Comparison of ENCODE assay signal across 8 cellular contexts in genomic region chr9:121692606-121693505, GRCh38. TPM values are rescaled to one million over a fixed set of nuclear protein-coding genes. Genes with fewer than 3 reads are reported as not detected.
DNase-seq lines count a peak whose midpoint lies in the region; ATAC-seq, FAIRE-seq and TF ChIP-seq lines count a peak whose summit lies in the region.
"Had no signal": no experiment of that assay in that cellular context is flagged by ENCODE, and none has a peak within 500 bp of the region (broad histone marks: within the 10 kb centered on the region; RNA-seq: fewer than 3 reads in every experiment).

No MANE protein-coding gene starts in this region.

- peaks cover 0 to 10% of the 10 kb centered on the region in 2 experiments; a peak in 2 of 4 replicates for H3K79me1 ChIP-seq in IMR-90 (ENCODE audit: low read depth in 1 of 2, low read length in 2 of 2)

- peaks cover 18% of the 10 kb centered on the region for H3K9me1 ChIP-seq in IMR-90 (ENCODE audit: insufficient read depth, low read length)
- H3K9me1 ChIP-seq in K562 (ENCODE audit: control insufficient read depth, insufficient read depth, low read length), result no peaks in the 10 kb centered on the region

- H3K9me3 ChIP-seq in IMR-90 (ENCODE audit: control insufficient read depth, insufficient read depth, low read length), result no peaks in the 10 kb centered on the region
- H3K9me3 ChIP-seq in K562 (replicated peaks; ENCODE audit: control insufficient read depth, insufficient read depth, low read depth, low read length), result no peaks in the 10 kb centered on the region
- H3K9me3 ChIP-seq in upper lobe of right lung, result no peaks in the 10 kb centered on the region

- H3K4me2 ChIP-seq in IMR-90 (ENCODE audit: low read depth, low read length), result no peak overlapping the region
- no peak overlapping the region for H3K4me2 ChIP-seq in K562 (ENCODE audit: insufficient read depth, low read length)

- no peak overlapping the region for H4K91ac ChIP-seq in IMR-90 (ENCODE audit: insufficient read depth, low read depth, low read length)

- DNase-seq in IMR-90, result peak; percentile 52
- DNase-seq in K562 (ENCODE audit: extremely low read depth in 1 of 4, low spot score in 3 of 4), result no peak
- DNase-seq in kidney epithelial cell (ENCODE audit: low read depth), result peak; percentile 60
- no peak for DNase-seq in upper lobe of right lung
- DNase-seq in DMS 273 treated with DMSO at 0.1 percent for 48 hours (lab: John Stamatoyannopoulos, UW), result no peak
- DNase-seq in HUDEP-2 (lab: John Stamatoyannopoulos, UW; ENCODE audit: unreplicated experiment in 76 of 76), result no peak

- no peak overlapping the region for H2BK20ac ChIP-seq in IMR-90 (ENCODE audit: low read depth, low read length)

- H3K23ac ChIP-seq in IMR-90 (ENCODE audit: low read depth, low read length), result 0 out of 2 replicates have a peak overlapping the region, but pooled peaks have one; percentile 9

- no peak overlapping the region for H4K8ac ChIP-seq in IMR-90 (ENCODE audit: low read depth in 2 of 2, low read length in 2 of 2)

- peak overlapping the region; percentile 73 for H2AK9ac ChIP-seq in IMR-90 (replicated peaks; ENCODE audit: low read depth, low read length, poor library complexity)

- ATAC-seq in IMR-90 (ENCODE audit: low read depth) (peak; percentile 87), K562 (no peak), upper lobe of right lung (peak; percentile 79), HG02759 (IDR thresholded peaks at IDR 0.05; ENCODE audit: unreplicated experiment) (no peak)

- H2BK15ac ChIP-seq in IMR-90 (ENCODE audit: low read depth, low read length), result no peak overlapping the region

- 0 out of 2 replicates have a peak overlapping the region, but pooled peaks have one; percentile 17 for H3K4ac ChIP-seq in IMR-90 (ENCODE audit: low read depth, low read length)

- H4K5ac ChIP-seq in IMR-90 (ENCODE audit: low read depth, low read length), result no peak overlapping the region

- H3K27me3 ChIP-seq in IMR-90 (ENCODE audit: control insufficient read depth, insufficient read depth, low read length) (no peaks in the 10 kb centered on the region), K562 (ENCODE audit: control insufficient read depth in 2 of 2, insufficient read depth in 2 of 2, low read length in 2 of 2) (peaks cover 3 to 42% of the 10 kb centered on the region in 2 experiments; a peak in 4 of 5 replicates), kidney epithelial cell (ENCODE audit: control insufficient read depth, insufficient read depth, low read length) (no peaks in the 10 kb centered on the region), upper lobe of right lung (no peaks in the 10 kb centered on the region)

- H3K4me1 ChIP-seq in IMR-90 (ENCODE audit: control insufficient read depth, insufficient read depth, low read length) (peaks cover 14% of the 10 kb centered on the region), K562 (replicated peaks in 1 of 2; ENCODE audit: control insufficient read depth in 2 of 2, insufficient read depth in 2 of 2, low read length in 2 of 2) (no peaks in the 10 kb centered on the region), upper lobe of right lung (peaks cover 19% of the 10 kb centered on the region)

- dilution Hi-C loops in IMR-90 (cut with HindIII; ENCODE audit: low sequenced_read_pairs, unreplicated experiment), result no loop called here

- no peak for FAIRE-seq in K562 (lab: Jason Lieb, UNC)

- no peak overlapping the region for H3K9ac ChIP-seq in IMR-90 (ENCODE audit: low read depth, low read length)
- no peak overlapping the region; a peak in 1 of 4 replicates for H3K9ac ChIP-seq in K562 (ENCODE audit: insufficient read depth in 1 of 2, low read depth in 2 of 2, low read length in 2 of 2)

- 93% methylated on average over 4 of the region's 16 CpGs; no CpG with 5 or more reads in 1 of the 2 experiments for WGBS in IMR-90 (ENCODE audit: extremely low coverage in 2 of 2, insufficient read length in 1 of 2), 2 experiments
- 2% methylated on average over 15 of the region's 16 CpGs for WGBS in K562 (ENCODE audit: insufficient coverage, low coverage, missing lambda C conversion rate)

- POLR2A ChIA-PET in IMR-90 (lab: Charles Lee; ENCODE audit: unreplicated experiment), result interaction anchor here (0.6 kb wide), 1 partner anchor 148 kb away, joined by 3 read pairs; no protein-coding TSS in a partner anchor
- POLR2A ChIA-PET in K562 (lab: Yijun Ruan, JAX), result interaction anchor here (1.2 kb wide), 1 partner anchor 9 kb away, joined by 4 read pairs; no protein-coding TSS in a partner anchor

- CTCF ChIA-PET in IMR-90 (lab: Yijun Ruan, JAX), result interaction anchor here (1.2 kb wide), 1 partner anchor 9 kb away, joined by 3 read pairs; no protein-coding TSS in a partner anchor
- CTCF ChIA-PET in K562 (lab: Yijun Ruan, JAX; ENCODE audit: low intra/inter-chr PET ratio), result no interaction called here

- H2BK120ac ChIP-seq in IMR-90 (ENCODE audit: low read depth, low read length), result no peak overlapping the region

- no peak overlapping the region for H3K56ac ChIP-seq in IMR-90 (ENCODE audit: extremely low read depth, insufficient read depth, low read length)

- H2BK5ac ChIP-seq in IMR-90 (ENCODE audit: low read depth, low read length, poor library complexity, severe bottlenecking), result no peak overlapping the region

- peak overlapping the region; percentile 62; the same call in 1 of the 2 replicates for H2AK5ac ChIP-seq in IMR-90 (ENCODE audit: low read depth, low read length)

- TF ChIP-seq EP300 in K562 (IDR thresholded peaks at IDR 0.05; ENCODE audit: low read length), result no peak

- H3K27ac ChIP-seq in IMR-90 (ENCODE audit: insufficient read depth, low read length) (no peak overlapping the region), K562 (ENCODE audit: extremely low read depth, low read depth, low read length) (no peak overlapping the region), upper lobe of right lung (no peak overlapping the region)
- H3K27ac ChIP-seq: HL-60 had no signal

- H3K18ac ChIP-seq in IMR-90 (ENCODE audit: low read depth, low read length), result no peak overlapping the region

- TF ChIP-seq POLR2A in IMR-90 (IDR thresholded peaks at IDR 0.05; ENCODE audit: low read depth, low read length), result no peak
- no peak for TF ChIP-seq POLR2A in K562 (conservative IDR thresholded peaks at IDR 0.05)

- intact Hi-C loops in IMR-90 (cut with micrococcal nuclease) (no loop called here), K562 (cut with micrococcal nuclease) (loop anchor here (10.0 kb wide), 1 partner anchor 162 kb away; no protein-coding TSS in a partner anchor), upper lobe of right lung (cut with DNase I) (no loop called here)

- no peak overlapping the region for H3K4me3 ChIP-seq in IMR-90 (ENCODE audit: insufficient read depth, low read depth, low read length)
- H3K4me3 ChIP-seq in K562, result no peak overlapping the region
- H3K4me3 ChIP-seq in kidney epithelial cell (ENCODE audit: low read depth, low read length), result no peak overlapping the region
- no peak overlapping the region for H3K4me3 ChIP-seq in upper lobe of right lung

- H3K36me3 ChIP-seq in IMR-90 (ENCODE audit: control insufficient read depth, insufficient read depth, low read length), result no peaks in the 10 kb centered on the region
- no peaks in the 10 kb centered on the region for H3K36me3 ChIP-seq in K562 (ENCODE audit: control insufficient read depth, insufficient read depth, low read length)
- H3K36me3 ChIP-seq in kidney epithelial cell (ENCODE audit: control insufficient read depth, insufficient read depth, low read length), result no peaks in the 10 kb centered on the region
- no peaks in the 10 kb centered on the region for H3K36me3 ChIP-seq in upper lobe of right lung

- in situ Hi-C loops in IMR-90 (cut with MboI; ENCODE audit: low sequenced_read_pairs), result no loop called here
- in situ Hi-C loops in K562 (cut with MboI), result loop anchor here (25.0 kb wide), 1 partner anchor 644 kb away; no protein-coding TSS in a partner anchor

- H3K79me2 ChIP-seq in K562 (ENCODE audit: control insufficient read depth, insufficient read depth, low read length), result no peaks in the 10 kb centered on the region

- H4K20me1 ChIP-seq in IMR-90 (ENCODE audit: insufficient read depth, low read length), result peaks cover 14% of the 10 kb centered on the region
- peaks cover 21% of the 10 kb centered on the region; the same call in 1 of the 2 replicates for H4K20me1 ChIP-seq in K562 (replicated peaks; ENCODE audit: control insufficient read depth, insufficient read depth, low read length)

- H2AFZ ChIP-seq in IMR-90 (replicated peaks; ENCODE audit: low read length, poor library complexity) (peak overlapping the region; percentile 69), K562 (ENCODE audit: low read depth, low read length) (no peak overlapping the region)

- H3K14ac ChIP-seq in IMR-90 (replicated peaks; ENCODE audit: low read depth, low read length), result peak overlapping the region; percentile 15; the same call in 1 of the 2 replicates

- no TSS peak for BruUV-seq in IMR-90 (replicated peaks; lab: Mats Ljungman, UMichigan)
- BruUV-seq in K562 (replicated peaks; lab: Mats Ljungman, UMichigan), result no TSS peak

- no peak for TF ChIP-seq CTCF in IMR-90 (conservative IDR thresholded peaks at IDR 0.05; ENCODE audit: low read depth, low read length)
- no peak for TF ChIP-seq CTCF in K562 (IDR thresholded peaks at IDR 0.05 in 2 of 3, conservative IDR thresholded peaks at IDR 0.05 in 1 of 3; ENCODE audit: insufficient read depth in 2 of 3, low read depth in 1 of 3, low read length in 3 of 3)
- TF ChIP-seq CTCF in kidney epithelial cell (IDR thresholded peaks at IDR 0.05; ENCODE audit: insufficient read depth, low read length, poor library complexity, severe bottlenecking), result no peak
- TF ChIP-seq CTCF in upper lobe of right lung (IDR thresholded peaks at IDR 0.05), result no peak

- TF ChIP-seq RAD21 in IMR-90 (IDR thresholded peaks at IDR 0.05; ENCODE audit: low read length) (no peak), K562 (CRISPR knock-in tag; conservative IDR thresholded peaks at IDR 0.05 in 1 of 2, IDR thresholded peaks at IDR 0.05 in 1 of 2) (no peak)

RNA-seq across cellular contexts. Expression of gene DAB2IP, which starts 41.4 kb away (rescaled TPM):
- total RNA-seq in IMR-90 (2012; rRNA removed), result 5.6 and 6.1 TPM in 2 replicates
- polyA plus RNA-seq in IMR-90 (2012; rRNA removed), result 17.2 and 20.4 TPM in 2 replicates
- 12.2 and 16.5 TPM in 2 replicates for polyA plus RNA-seq in IMR-90 (2012; cell fraction: cytosol; rRNA removed)
- 27.8 and 42.5 TPM in 2 replicates for polyA plus RNA-seq in IMR-90 (2012; cell fraction: nucleus; rRNA removed; ENCODE audit: low replicate concordance)
- total RNA-seq in K562 (2011; cell fraction: chromatin; rRNA removed; ENCODE audit: low replicate concordance), result 0.28 TPM in 1 of 2 replicates, not detected in the other
- total RNA-seq in K562 (2011; cell fraction: nucleolus; rRNA removed), result under 0.01 TPM in 1 of 2 replicates, not detected in the other
- total RNA-seq in K562 (2011; cell fraction: nucleoplasm; rRNA removed), result not detected in 2 replicates
- total RNA-seq in K562 (2014; rRNA removed), result not detected in 2 replicates
- not detected in 2 replicates for total RNA-seq in K562 (2014; rRNA removed; fragmentation: Illumina TruSeq; extraction: Trizol)
- 0.04 TPM in 1 of 2 replicates, not detected in the other for total RNA-seq in K562 (2015; rRNA removed; fragmentation: Illumina TruSeq; extraction: Trizol)
- total RNA-seq in K562 (2021), result 0.31 and 0.38 TPM in 2 replicates
- 0.03 and 0.10 TPM in 2 replicates for polyA plus RNA-seq in K562 (2011; rRNA removed)
- 0.03 and 0.07 TPM in 2 replicates for polyA plus RNA-seq in K562 (2011; cell fraction: cytosol; rRNA removed)
- 0.23 and 0.48 TPM in 2 replicates for polyA plus RNA-seq in K562 (2011; cell fraction: nucleus; rRNA removed)
- 0.03 and 0.11 TPM in 2 replicates for polyA plus RNA-seq in K562 (2012)
- polyA plus RNA-seq in K562 (2014; fragmentation: Illumina TruSeq; extraction: Trizol), result not detected in 2 replicates
- under 1 TPM in 1 of 2 experiments, not detected in 1; 0.06 TPM for polyA plus RNA-seq in K562 (2014; fragmentation: Nextera tagmentation; extraction: Ambion mirVana)
- polyA plus RNA-seq in K562 (2014; rRNA removed), result not detected in 2 replicates
- polyA minus RNA-seq in K562 (2011; rRNA and poly(A)+ RNA removed), result 0.07 TPM in 1 of 2 replicates, not detected in the other
- polyA minus RNA-seq in K562 (2011; cell fraction: cytosol; rRNA and poly(A)+ RNA removed), result 0.67 and 0.82 TPM in 2 replicates
- 0.13 and 0.22 TPM in 2 replicates for polyA minus RNA-seq in K562 (2011; cell fraction: nucleus; rRNA and poly(A)+ RNA removed)
- 38.0 and 51.1 TPM in 2 replicates for total RNA-seq in kidney epithelial cell
- 81.6 TPM for total RNA-seq in upper lobe of right lung

Comparison
In these comparisons a context has a peak if more than half of its experiments do, and no peak if none do; other contexts are left out.
1. ATAC-seq: peak in IMR-90 (single experiment) and upper lobe of right lung (single experiment); none in K562 (single experiment) and HG02759 (single experiment).
2. DNase-seq: peak in IMR-90 (single experiment) and kidney epithelial cell (single experiment); none in K562 (0 of 4), upper lobe of right lung (single experiment), DMS 273 treated with DMSO at 0.1 percent for 48 hours (single experiment) and HUDEP-2 (0 of 76).